In genomic region chr11:76714493-76714892, GRCh38 we compare ENCODE assay signal across 23 cellular contexts.
"Had no signal": no experiment of that assay in that cellular context is flagged by ENCODE, and none has a peak within 500 bp of the region (broad histone marks: within the 10 kb centered on the region; RNA-seq: fewer than 3 reads in every experiment).

No MANE protein-coding gene starts in this region.

- DNase-seq: activated CD4-positive, alpha-beta memory T cell treated with anti-CD3 and anti-CD28 coated beads, Interleukin-2, amount 10 ng/mL, durations not matched to agents 7 days and 5 days; activated CD4-positive, alpha-beta T cell treated with anti-CD3 and anti-CD28 coated beads for 48 hours; activated CD4-positive, CD25-positive, alpha-beta regulatory T cell; activated CD8-positive, alpha-beta memory T cell treated with anti-CD3 and anti-CD28 coated beads, Interleukin-2, amount 10 ng/mL, durations not matched to agents 7 days and 5 days; activated naive CD4-positive, alpha-beta T cell treated with anti-CD3 and anti-CD28 coated beads, Interleukin-2, amount 10 ng/mL, durations not matched to agents 7 days and 5 days; activated T-cell treated with anti-CD3 and anti-CD28 coated beads, Interleukin-2, amount 50 U/mL, for 1 hour; aorta; effector CD4-positive, alpha-beta T cell; esophagus squamous epithelium; foreskin fibroblast; hippocampal formation; left cardiac atrium; mesenchymal stem cell; mucosa of descending colon; naive B cell; pancreas; sigmoid colon; stimulated activated CD4-positive, alpha-beta T cell treated with anti-CD3 and anti-CD28 coated beads, Interleukin-4, amount 100 ng/mL, for 4 hours; T-cell; testis had no signal

- H3K9me3 ChIP-seq: esophagus squamous epithelium, mucosa of descending colon, pancreas, sigmoid colon, testis had no signal

- H3K9me3 Mint-ChIP-seq: activated CD4-positive, alpha-beta memory T cell treated with anti-CD3 and anti-CD28 coated beads, Interleukin-2, amount 10 ng/mL, durations not matched to agents 7 days and 5 days; activated naive CD4-positive, alpha-beta T cell treated with anti-CD3 and anti-CD28 coated beads, Interleukin-2, amount 10 ng/mL, durations not matched to agents 7 days and 5 days; activated T-helper 2 cell treated with anti-CD3 and anti-CD28 coated beads, Interferon-gamma antibody, Interleukin-2, Interleukin-4, amounts not matched to agents 10 μg/mL and 5 μg/mL and 100 μg/mL, durations not matched to agents 14 hours and 24 hours and 36 hours; naive B cell; stimulated activated memory B cell treated with anti-CD40 and anti-IgM and Interleukin-4, amounts not matched to agents 10 μg/mL and 1 μg/mL and 100 μg/mL, for 72 hours; T-cell; type B pancreatic cell had no signal

- H3K36me3 ChIP-seq: esophagus squamous epithelium, pancreas, sigmoid colon had no signal

- H3K27me3 ChIP-seq: esophagus squamous epithelium, pancreas, sigmoid colon, testis had no signal

- ATAC-seq: activated CD8-positive, alpha-beta memory T cell treated with anti-CD3 and anti-CD28 coated beads, Interleukin-2, amount 10 ng/mL, durations not matched to agents 7 days and 5 days; left cardiac atrium; mucosa of descending colon; pancreas; stimulated activated memory B cell treated with anti-CD40 and anti-IgM and Interleukin-4, amounts not matched to agents 10 μg/mL and 1 μg/mL and 100 μg/mL, for 72 hours; T-cell had no signal

- H3K36me3 Mint-ChIP-seq: activated CD8-positive, alpha-beta memory T cell treated with anti-CD3 and anti-CD28 coated beads, Interleukin-2, amount 10 ng/mL, durations not matched to agents 7 days and 5 days; activated naive CD4-positive, alpha-beta T cell treated with anti-CD3 and anti-CD28 coated beads, Interleukin-2, amount 10 ng/mL, durations not matched to agents 7 days and 5 days; naive B cell; stimulated activated memory B cell treated with anti-CD40 and anti-IgM and Interleukin-4, amounts not matched to agents 10 μg/mL and 1 μg/mL and 100 μg/mL, for 72 hours; T-cell; type B pancreatic cell had no signal

- H3K4me3 ChIP-seq: esophagus squamous epithelium, mucosa of descending colon, pancreas, sigmoid colon, testis had no signal

- H3K27ac ChIP-seq: esophagus squamous epithelium, pancreas, sigmoid colon, testis had no signal

- H3K4me1 Mint-ChIP-seq: activated CD4-positive, alpha-beta memory T cell treated with anti-CD3 and anti-CD28 coated beads, Interleukin-2, amount 10 ng/mL, durations not matched to agents 7 days and 5 days; activated CD8-positive, alpha-beta memory T cell treated with anti-CD3 and anti-CD28 coated beads, Interleukin-2, amount 10 ng/mL, durations not matched to agents 7 days and 5 days; activated naive CD4-positive, alpha-beta T cell treated with anti-CD3 and anti-CD28 coated beads, Interleukin-2, amount 10 ng/mL, durations not matched to agents 7 days and 5 days; naive B cell; stimulated activated memory B cell treated with anti-CD40 and anti-IgM and Interleukin-4, amounts not matched to agents 10 μg/mL and 1 μg/mL and 100 μg/mL, for 72 hours; T-cell had no signal

- H3K27ac Mint-ChIP-seq: activated CD4-positive, alpha-beta memory T cell treated with anti-CD3 and anti-CD28 coated beads, Interleukin-2, amount 10 ng/mL, durations not matched to agents 7 days and 5 days; activated CD8-positive, alpha-beta memory T cell treated with anti-CD3 and anti-CD28 coated beads, Interleukin-2, amount 10 ng/mL, durations not matched to agents 7 days and 5 days; activated naive CD4-positive, alpha-beta T cell treated with anti-CD3 and anti-CD28 coated beads, Interleukin-2, amount 10 ng/mL, durations not matched to agents 7 days and 5 days; activated T-helper 2 cell treated with anti-CD3 and anti-CD28 coated beads, Interferon-gamma antibody, Interleukin-2, Interleukin-4, amounts not matched to agents 10 μg/mL and 5 μg/mL and 100 μg/mL, durations not matched to agents 14 hours and 24 hours and 36 hours; naive B cell; stimulated activated memory B cell treated with anti-CD40 and anti-IgM and Interleukin-4, amounts not matched to agents 10 μg/mL and 1 μg/mL and 100 μg/mL, for 72 hours; T-cell; type B pancreatic cell had no signal

- H3K4me1 ChIP-seq: esophagus squamous epithelium, pancreas, sigmoid colon, testis had no signal

- H3K27me3 Mint-ChIP-seq: activated CD4-positive, alpha-beta memory T cell treated with anti-CD3 and anti-CD28 coated beads, Interleukin-2, amount 10 ng/mL, durations not matched to agents 7 days and 5 days; activated CD8-positive, alpha-beta memory T cell treated with anti-CD3 and anti-CD28 coated beads, Interleukin-2, amount 10 ng/mL, durations not matched to agents 7 days and 5 days; type B pancreatic cell had no signal

- H3K4me3 Mint-ChIP-seq: activated CD4-positive, alpha-beta memory T cell treated with anti-CD3 and anti-CD28 coated beads, Interleukin-2, amount 10 ng/mL, durations not matched to agents 7 days and 5 days; activated CD8-positive, alpha-beta memory T cell treated with anti-CD3 and anti-CD28 coated beads, Interleukin-2, amount 10 ng/mL, durations not matched to agents 7 days and 5 days; activated naive CD4-positive, alpha-beta T cell treated with anti-CD3 and anti-CD28 coated beads, Interleukin-2, amount 10 ng/mL, durations not matched to agents 7 days and 5 days; naive B cell; stimulated activated memory B cell treated with anti-CD40 and anti-IgM and Interleukin-4, amounts not matched to agents 10 μg/mL and 1 μg/mL and 100 μg/mL, for 72 hours; T-cell; type B pancreatic cell had no signal
